In the genomic region with DNA sequence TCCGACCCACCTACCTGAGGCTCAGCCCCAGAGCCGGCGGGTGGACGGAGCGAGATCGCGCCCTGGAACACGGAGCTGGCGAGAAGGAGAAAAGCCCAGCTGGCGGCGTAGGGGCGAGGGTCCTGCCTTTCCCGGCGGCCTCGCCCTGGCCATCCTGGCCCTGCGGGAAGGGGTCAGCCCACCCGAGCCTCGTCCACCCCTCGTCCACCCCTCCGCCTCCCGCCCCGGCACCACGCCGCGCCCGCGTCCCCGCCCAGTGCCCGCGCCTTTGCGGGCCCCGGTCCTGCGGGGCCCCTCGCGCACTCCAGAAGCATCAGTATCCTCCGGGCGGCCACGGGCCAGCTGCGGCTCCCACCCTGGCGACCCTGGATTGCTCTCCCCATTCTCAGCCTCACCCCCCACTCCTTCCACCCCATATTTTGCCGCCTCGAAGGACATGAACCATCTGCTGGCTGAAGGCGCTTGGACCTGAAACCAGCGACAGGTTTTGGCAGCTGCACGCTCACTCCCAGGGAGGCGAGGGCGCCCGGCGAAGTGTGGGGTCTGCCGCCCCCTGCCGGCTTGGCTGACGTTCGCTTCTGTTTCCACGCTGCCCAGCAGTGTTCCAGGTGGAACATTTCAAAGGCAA, we compare ENCODE assay signal across 8 cellular contexts.
A peak's percentile ranks its signal among the peaks of the same experiment; 100 is the strongest.
DNase-seq lines count a peak whose midpoint lies in the region; ATAC-seq, FAIRE-seq and TF ChIP-seq lines count a peak whose summit lies in the region.

No MANE protein-coding gene starts in this region.

- H3K36me3 ChIP-seq in HUES6 (ENCODE audit: control insufficient read depth, insufficient read depth, low read length) (no peaks in the 10 kb centered on the region), K562 (ENCODE audit: control insufficient read depth, insufficient read depth, low read length) (no peaks in the 10 kb centered on the region), gastrocnemius medialis (no peaks in the 10 kb centered on the region)

- H3K9me3 Mint-ChIP-seq in Calu3 (ENCODE audit: low read depth, unreplicated experiment): peaks cover 3% of the 10 kb centered on the region
- H3K9me3 Mint-ChIP-seq in T-helper 1 cell treated with Interleukin-12 subunit alpha and Interleukin-12 subunit beta and Interleukin-4 antibody, amounts not matched to agents 30 μg/mL and 1 μg/mL, for 36 hours: peaks cover 3% of the 10 kb centered on the region

- no peak for FAIRE-seq in K562 (lab: Jason Lieb, UNC)

- BruUV-seq in Calu3 (replicated peaks; lab: Mats Ljungman, UMichigan) (no TSS peak), K562 (replicated peaks; lab: Mats Ljungman, UMichigan) (no TSS peak)

- peaks cover 7% of the 10 kb centered on the region for H3K4me1 Mint-ChIP-seq in Calu3 (ENCODE audit: low read depth, unreplicated experiment)
- no peaks in the 10 kb centered on the region for H3K4me1 Mint-ChIP-seq in T-helper 1 cell treated with Interleukin-12 subunit alpha and Interleukin-12 subunit beta and Interleukin-4 antibody, amounts not matched to agents 30 μg/mL and 1 μg/mL, for 36 hours (ENCODE audit: low read depth)

- 0 out of 2 replicates have a peak overlapping the region, but pooled peaks have one; percentile 22 for H2AFZ ChIP-seq in K562 (ENCODE audit: low read depth, low read length)

- H3K36me3 Mint-ChIP-seq in Calu3 (ENCODE audit: insufficient read depth, unreplicated experiment): peaks cover 6% of the 10 kb centered on the region
- no peaks in the 10 kb centered on the region for H3K36me3 Mint-ChIP-seq in T-helper 1 cell treated with Interleukin-12 subunit alpha and Interleukin-12 subunit beta and Interleukin-4 antibody, amounts not matched to agents 30 μg/mL and 1 μg/mL, for 36 hours (ENCODE audit: low read depth)

- TF ChIP-seq POLR2A in K562 (conservative IDR thresholded peaks at IDR 0.05) (no peak), gastrocnemius medialis (IDR thresholded peaks at IDR 0.05) (no peak)

- intact Hi-C loops in Calu3 (cut with micrococcal nuclease; ENCODE audit: unreplicated experiment): loop anchor here (5.0 kb wide), 1 partner anchor 230 kb away; no protein-coding TSS in a partner anchor
- intact Hi-C loops in K562 (cut with micrococcal nuclease): no loop called here
- intact Hi-C loops in gastrocnemius medialis (cut with DNase I; ENCODE audit: low total_unique reads): no loop called here

- H3K27me3 Mint-ChIP-seq in Calu3 (ENCODE audit: unreplicated experiment): no peaks in the 10 kb centered on the region
- peaks cover 33% of the 10 kb centered on the region for H3K27me3 Mint-ChIP-seq in T-helper 1 cell treated with Interleukin-12 subunit alpha and Interleukin-12 subunit beta and Interleukin-4 antibody, amounts not matched to agents 30 μg/mL and 1 μg/mL, for 36 hours (ENCODE audit: low read depth)

- H3K4me1 ChIP-seq in HUES6 (ENCODE audit: control insufficient read depth, insufficient read depth, low read length) (no peaks in the 10 kb centered on the region), K562 (replicated peaks in 1 of 2; ENCODE audit: control insufficient read depth in 2 of 2, insufficient read depth in 2 of 2, low read length in 2 of 2) (peaks cover 0 to 9% of the 10 kb centered on the region in 2 experiments; a peak in 2 of 5 replicates), gastrocnemius medialis (no peaks in the 10 kb centered on the region)

- CTCF ChIA-PET in Calu3 (lab: Charles Lee): interaction anchor here (0.7 to 1.6 kb wide), 3 partner anchors 16 to 271 kb away, joined by 3 to 5 read pairs (median 3); no protein-coding TSS in a partner anchor
- CTCF ChIA-PET in K562 (lab: Yijun Ruan, JAX; ENCODE audit: low intra/inter-chr PET ratio): no interaction called here

- TF ChIP-seq CTCF in Calu3 (IDR thresholded peaks at IDR 0.05; ENCODE audit: unreplicated experiment): peak; percentile 65
- TF ChIP-seq CTCF in K562 (IDR thresholded peaks at IDR 0.05 in 2 of 3, conservative IDR thresholded peaks at IDR 0.05 in 1 of 3; ENCODE audit: insufficient read depth in 2 of 3, low read depth in 1 of 3, low read length in 3 of 3): peak; percentile 45 to 55 (median 48); a peak in 4 of 6 replicates
- peak in 2 of 5 experiments; percentile 23 to 43 for TF ChIP-seq CTCF in gastrocnemius medialis (IDR thresholded peaks at IDR 0.05 in 4 of 5, conservative IDR thresholded peaks at IDR 0.05 in 1 of 5)

- TF ChIP-seq EP300 in K562 (IDR thresholded peaks at IDR 0.05; ENCODE audit: low read length): no peak

- H3K9ac ChIP-seq in HUES6 (ENCODE audit: low read length) (peak overlapping the region; percentile 18), K562 (ENCODE audit: insufficient read depth in 1 of 2, low read depth in 2 of 2, low read length in 2 of 2) (peak overlapping the region in 1 of 2 experiments; percentile 29; a peak in 1 of 4 replicates)

- POLR2A ChIA-PET in K562 (lab: Yijun Ruan, JAX): interaction anchor here (1.0 kb wide), 1 partner anchor 167 kb away, joined by 3 read pairs; no protein-coding TSS in a partner anchor

- peak overlapping the region; percentile 76 for H3K4me3 Mint-ChIP-seq in Calu3 (ENCODE audit: low read depth, unreplicated experiment)
- H3K4me3 Mint-ChIP-seq in T-helper 1 cell treated with Interleukin-12 subunit alpha and Interleukin-12 subunit beta and Interleukin-4 antibody, amounts not matched to agents 30 μg/mL and 1 μg/mL, for 36 hours: peak overlapping the region; percentile 59

- DNase-seq in Calu3 (peak; percentile 83), K562 (ENCODE audit: extremely low read depth in 1 of 4, low spot score in 3 of 4) (peak; percentile 31 to 52 (median 44)), gastrocnemius medialis (no peak), NCI-H187 (lab: John Stamatoyannopoulos, UW) (no peak)

- H4K20me1 ChIP-seq in K562 (replicated peaks; ENCODE audit: control insufficient read depth, insufficient read depth, low read length): no peaks in the 10 kb centered on the region

- TF ChIP-seq RAD21 in K562 (CRISPR knock-in tag; conservative IDR thresholded peaks at IDR 0.05 in 1 of 2, IDR thresholded peaks at IDR 0.05 in 1 of 2): peak; percentile 11 to 45; a peak in 2 of 4 replicates

- H3K4me3 ChIP-seq in HUES6 (ENCODE audit: low read depth, low read length) (peak overlapping the region; percentile 59), K562 (peak overlapping the region; percentile 20; the same call in 1 of the 2 replicates), iPS-18c (ENCODE audit: insufficient read depth, low read depth, low read length) (peak overlapping the region; percentile 64), gastrocnemius medialis (peak overlapping the region in 3 of 4 donors; percentile 15 to 28 (median 22))

- no peak overlapping the region for H3K27ac ChIP-seq in HUES6 (ENCODE audit: low read depth, low read length)
- H3K27ac ChIP-seq in K562 (ENCODE audit: extremely low read depth, low read depth, low read length): no peak overlapping the region
- H3K27ac ChIP-seq in gastrocnemius medialis: no peak overlapping the region

- in situ Hi-C loops in K562 (cut with MboI) (no loop called here), gastrocnemius medialis (cut with MboI; ENCODE audit: low sequenced_read_pairs in 4 of 4) (no loop called here)

- H3K27me3 ChIP-seq in HUES6 (ENCODE audit: control insufficient read depth, insufficient read depth, low read length) (peaks cover 15% of the 10 kb centered on the region), K562 (ENCODE audit: control insufficient read depth in 2 of 2, insufficient read depth in 2 of 2, low read length in 2 of 2) (no peaks in the 10 kb centered on the region), gastrocnemius medialis (peaks cover 3 to 17% (median 5%) of the 10 kb centered on the region in 3 donors)

- H3K27ac Mint-ChIP-seq in Calu3 (ENCODE audit: unreplicated experiment): peak overlapping the region; percentile 40
- H3K27ac Mint-ChIP-seq in T-helper 1 cell treated with Interleukin-12 subunit alpha and Interleukin-12 subunit beta and Interleukin-4 antibody, amounts not matched to agents 30 μg/mL and 1 μg/mL, for 36 hours: no peak overlapping the region

- WGBS in K562 (ENCODE audit: insufficient coverage, low coverage, missing lambda C conversion rate): 45% methylated on average over 31 of the region's 54 CpGs

- no peaks in the 10 kb centered on the region for H3K9me1 ChIP-seq in K562 (ENCODE audit: control insufficient read depth, insufficient read depth, low read length)

- peak overlapping the region; percentile 24 for H3K4me2 ChIP-seq in K562 (ENCODE audit: insufficient read depth, low read length)

- no peaks in the 10 kb centered on the region for H3K79me2 ChIP-seq in K562 (ENCODE audit: control insufficient read depth, insufficient read depth, low read length)

- H3K9me3 ChIP-seq in HUES6 (ENCODE audit: control insufficient read depth, insufficient read depth, low read depth, low read length) (peaks cover 3% of the 10 kb centered on the region; the same call in 1 of the 2 replicates), K562 (replicated peaks; ENCODE audit: control insufficient read depth, insufficient read depth, low read depth, low read length) (peaks cover 8% of the 10 kb centered on the region), iPS-18c (ENCODE audit: control insufficient read depth, insufficient read depth, low read length) (no peaks in the 10 kb centered on the region), gastrocnemius medialis (no peaks in the 10 kb centered on the region)

- peak; percentile 97 for ATAC-seq in GM21515 (IDR thresholded peaks at IDR 0.05; ENCODE audit: unreplicated experiment)
- ATAC-seq in K562: peak; percentile 92
- no peak for ATAC-seq in gastrocnemius medialis

TF ChIP-seq in K562, 482 proteins besides CTCF, POLR2A, EP300 and RAD21 (continues in another document):
- TF ChIP-seq REST (CRISPR knock-in tag; IDR thresholded peaks at IDR 0.05; ENCODE audit: low read depth): no peak

Comparison
In these comparisons a context has a peak if more than half of its experiments do, and no peak if none do; other contexts are left out.
1. DNase-seq: peak in Calu3 (single experiment) and K562 (4 of 4); none in gastrocnemius medialis (0 of 2) and NCI-H187 (0 of 2).
2. ATAC-seq: peak in GM21515 (single experiment) and K562 (single experiment); none in gastrocnemius medialis (0 of 2).
3. Peak in every context shown above with its lines, with median percentiles within 50 percentile points of each other: H3K4me3 ChIP-seq.